ENCODE assay signal across 1 cellular context in the genomic region with DNA sequence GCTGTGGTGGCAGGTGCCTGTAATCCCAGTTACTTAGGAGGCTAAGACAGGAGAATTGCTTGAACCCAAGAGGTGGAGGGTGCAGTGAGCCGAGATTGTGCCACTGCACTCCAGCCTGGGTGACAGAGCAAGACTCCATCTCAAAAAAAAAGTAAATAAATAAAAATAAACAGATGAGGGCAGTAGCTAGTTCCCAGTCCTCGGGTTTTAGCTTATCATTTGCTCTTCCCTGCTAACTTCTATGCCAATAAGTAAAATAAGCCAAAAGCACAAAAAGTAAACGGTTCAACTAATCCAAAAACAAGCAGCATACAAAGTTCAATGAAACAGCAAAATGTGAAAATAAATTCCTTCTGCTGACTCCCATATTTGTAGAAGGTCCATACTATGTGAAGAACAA.
TF ChIP-seq lines count a peak whose summit lies in the region.

No MANE protein-coding gene starts in this region.

TF ChIP-seq in A549, 52 proteins besides CTCF, POLR2A, EP300 and RAD21 (continued from another document):
- TF ChIP-seq, protein P1, sequence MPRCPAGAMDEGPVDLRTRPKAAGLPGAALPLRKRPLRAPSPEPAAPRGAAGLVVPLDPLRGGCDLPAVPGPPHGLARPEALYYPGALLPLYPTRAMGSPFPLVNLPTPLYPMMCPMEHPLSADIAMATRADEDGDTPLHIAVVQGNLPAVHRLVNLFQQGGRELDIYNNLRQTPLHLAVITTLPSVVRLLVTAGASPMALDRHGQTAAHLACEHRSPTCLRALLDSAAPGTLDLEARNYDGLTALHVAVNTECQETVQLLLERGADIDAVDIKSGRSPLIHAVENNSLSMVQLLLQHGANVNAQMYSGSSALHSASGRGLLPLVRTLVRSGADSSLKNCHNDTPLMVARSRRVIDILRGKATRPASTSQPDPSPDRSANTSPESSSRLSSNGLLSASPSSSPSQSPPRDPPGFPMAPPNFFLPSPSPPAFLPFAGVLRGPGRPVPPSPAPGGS (IDR thresholded peaks at IDR 0.05), result no peak
- TF ChIP-seq ZSCAN20 (CRISPR knock-in tag; IDR thresholded peaks at IDR 0.05), result no peak
